In the genomic region with DNA sequence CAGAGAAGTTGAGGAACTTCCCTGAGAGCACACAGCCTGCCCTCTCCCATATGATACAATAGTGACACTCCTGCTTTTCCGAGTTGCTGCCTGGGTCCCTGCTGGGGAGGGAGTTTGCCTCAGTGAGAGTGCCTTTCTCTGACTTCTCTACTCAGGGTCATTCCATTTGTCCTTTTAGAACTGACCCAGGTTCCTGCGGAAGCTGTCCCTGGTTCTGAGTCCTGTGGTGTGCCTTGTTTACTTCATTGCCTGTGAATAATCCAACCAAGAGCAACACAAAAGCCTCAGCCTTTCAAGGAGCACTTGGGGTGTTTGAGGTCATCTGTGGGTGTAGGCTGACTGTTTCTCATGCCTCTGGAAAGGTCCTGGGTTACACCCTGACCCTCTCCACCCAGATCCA, we compare ENCODE assay signal across 17 cellular contexts. TPM values are rescaled to one million over a fixed set of nuclear protein-coding genes. Genes with fewer than 3 reads are reported as not detected.
DNase-seq lines count a peak whose midpoint lies in the region; ATAC-seq, FAIRE-seq and TF ChIP-seq lines count a peak whose summit lies in the region.
"Had no signal": no experiment of that assay in that cellular context is flagged by ENCODE, and none has a peak within 500 bp of the region (broad histone marks: within the 10 kb centered on the region; RNA-seq: fewer than 3 reads in every experiment).

No MANE protein-coding gene starts in this region.

- H3K27ac ChIP-seq in breast epithelium = no peak overlapping the region
- H3K27ac ChIP-seq in astrocyte (ENCODE audit: low read depth, low read length) = no peak overlapping the region
- peak overlapping the region in 2 of 3 donors; percentile 28 to 45 for H3K27ac ChIP-seq in right lobe of liver

- TF ChIP-seq CTCF in MCF 10A (IDR thresholded peaks at IDR 0.05; ENCODE audit: unreplicated experiment) (no peak), breast epithelium (IDR thresholded peaks at IDR 0.05) (no peak), astrocyte (IDR thresholded peaks at IDR 0.05; ENCODE audit: insufficient read depth, low read depth, low read length) (no peak), right lobe of liver (IDR thresholded peaks at IDR 0.05) (no peak)

- POLR2A ChIA-PET in MCF 10A (lab: Yijun Ruan, JAX) = interaction anchor here (0.8 to 1.1 kb wide), 2 partner anchors 33 to 34 kb away, joined by 3 to 4 read pairs; no protein-coding TSS in a partner anchor

- H3K36me3 ChIP-seq in breast epithelium (no peaks in the 10 kb centered on the region), astrocyte (ENCODE audit: insufficient read depth, low read length) (no peaks in the 10 kb centered on the region), right lobe of liver (peaks cover 0 to 24% (median 16%) of the 10 kb centered on the region in 4 donors)

- peak overlapping the region; percentile 83 for H3K27ac Mint-ChIP-seq in MCF 10A (ENCODE audit: low read depth, unreplicated experiment)
- H3K27ac Mint-ChIP-seq in astrocyte (ENCODE audit: unreplicated experiment) = peak overlapping the region; percentile 53

- intact Hi-C loops in MCF 10A (cut with micrococcal nuclease) (no loop called here), breast epithelium (cut with DNase I; ENCODE audit: low total_unique reads) (loop anchor here (1.0 kb wide), 1 partner anchor 39 kb away; no protein-coding TSS in a partner anchor), right lobe of liver (cut with DNase I) (loop anchor here in 1 of 2 donors (10.0 kb wide), 1 partner anchor 80 kb away; the partner anchor contains the start of gene SERPINA10)

- no peak for DNase-seq in MCF 10A (ENCODE audit: unreplicated experiment)
- DNase-seq in breast epithelium (ENCODE audit: low spot score in 2 of 2) = no peak
- no peak for DNase-seq in astrocyte (ENCODE audit: low read depth)
- DNase-seq in right lobe of liver = no peak
- DNase-seq in stimulated activated CD8-positive, alpha-beta memory T cell treated with anti-CD3 and anti-CD28 coated beads, Interleukin-4, amount 100 ng/mL, for 48 hours = peak; percentile 6
- DNase-seq in cerebellar cortex (ENCODE audit: low spot score) = no peak
- no peak for DNase-seq in NCI-H1436 (lab: John Stamatoyannopoulos, UW)
- DNase-seq: C1 segment of cervical spinal cord, GOT3, NCI-H1048, NCI-H2227 treated with DMSO at 0.1 percent for 48 hours, NCI-H526, SHP77 had no signal

- H3K9me3 ChIP-seq in breast epithelium (no peaks in the 10 kb centered on the region), astrocyte (ENCODE audit: insufficient read depth, low read depth, low read length) (no peaks in the 10 kb centered on the region), right lobe of liver (no peaks in the 10 kb centered on the region)

- H3K4me1 Mint-ChIP-seq in MCF 10A (ENCODE audit: insufficient read depth, unreplicated experiment) (peaks cover 20% of the 10 kb centered on the region), astrocyte (ENCODE audit: low read depth, unreplicated experiment) (peaks cover 14% of the 10 kb centered on the region)

- no peaks in the 10 kb centered on the region for H3K79me2 ChIP-seq in astrocyte (ENCODE audit: insufficient read depth, low read length)

- WGBS in right lobe of liver (ENCODE audit: insufficient coverage, low coverage, low lambda C conversion rate, missing lambda C conversion rate) = 100% methylated on average over 1 of the region's 2 CpGs

- H3K27me3 Mint-ChIP-seq in MCF 10A (ENCODE audit: insufficient read depth, unreplicated experiment) (no peaks in the 10 kb centered on the region), astrocyte (ENCODE audit: low read depth, unreplicated experiment) (peaks cover 16% of the 10 kb centered on the region)

- no peak overlapping the region for H3K9ac ChIP-seq in astrocyte (ENCODE audit: low read length)

- BruUV-seq in MCF 10A (replicated peaks; lab: Mats Ljungman, UMichigan) = no TSS peak

- H3K4me3 ChIP-seq in breast epithelium = no peak overlapping the region
- H3K4me3 ChIP-seq in astrocyte (ENCODE audit: insufficient read depth, low read depth, low read length) = no peak overlapping the region
- H3K4me3 ChIP-seq in right lobe of liver = no peak overlapping the region
- H3K4me3 ChIP-seq: GM12878 had no signal

- no peak for ATAC-seq in right lobe of liver
- no peak for ATAC-seq in GM18909 (IDR thresholded peaks at IDR 0.05; ENCODE audit: poor library complexity, unreplicated experiment)
- ATAC-seq: GM12878 had no signal

- H3K27me3 ChIP-seq in breast epithelium (no peaks in the 10 kb centered on the region), astrocyte (ENCODE audit: insufficient read depth, low read length) (no peaks in the 10 kb centered on the region), right lobe of liver (no peaks in the 10 kb centered on the region)

- H3K36me3 Mint-ChIP-seq in MCF 10A (ENCODE audit: insufficient read depth, unreplicated experiment) (no peaks in the 10 kb centered on the region), astrocyte (ENCODE audit: low read depth, unreplicated experiment) (peaks cover 3% of the 10 kb centered on the region)

- H3K9me3 Mint-ChIP-seq in MCF 10A (ENCODE audit: unreplicated experiment) = no peaks in the 10 kb centered on the region
- peaks cover 7% of the 10 kb centered on the region for H3K9me3 Mint-ChIP-seq in astrocyte (ENCODE audit: unreplicated experiment)

- no peak overlapping the region for H2AFZ ChIP-seq in astrocyte (ENCODE audit: low read depth, low read length)

- H3K4me1 ChIP-seq in breast epithelium (no peaks in the 10 kb centered on the region), astrocyte (ENCODE audit: insufficient read depth, low read length) (peaks cover 29% of the 10 kb centered on the region), right lobe of liver (no peaks in the 10 kb centered on the region)

- H3K4me2 ChIP-seq in astrocyte (ENCODE audit: low read length) = no peak overlapping the region

- H3K4me3 Mint-ChIP-seq in MCF 10A (ENCODE audit: unreplicated experiment) (peak overlapping the region; percentile 6), astrocyte (ENCODE audit: unreplicated experiment) (no peak overlapping the region)

- CTCF ChIA-PET in MCF 10A (lab: Yijun Ruan, JAX) = interaction anchor here (0.6 kb wide), 1 partner anchor 14 kb away, joined by 5 read pairs; the partner anchor contains the start of gene SERPINA1

- no peaks in the 10 kb centered on the region for H4K20me1 ChIP-seq in astrocyte (ENCODE audit: insufficient read depth, low read length)

- no peak for TF ChIP-seq POLR2A in breast epithelium (IDR thresholded peaks at IDR 0.05)
- no peak for TF ChIP-seq POLR2A in right lobe of liver (IDR thresholded peaks at IDR 0.05)

- no peak for FAIRE-seq in astrocyte (lab: Jason Lieb, UNC)
- FAIRE-seq: GM12878 had no signal

RNA-seq across cellular contexts. Expression of gene SERPINA2, which starts 8.3 kb away (rescaled TPM):
- not detected in 2 replicates for total RNA-seq in MCF 10A (2022)
- not detected for total RNA-seq in breast epithelium
- total RNA-seq in astrocyte = not detected in 2 replicates
- not detected for total RNA-seq in right lobe of liver
- total RNA-seq: A172, G401, GM12878 had no signal

RNA-seq across cellular contexts. Expression of gene SERPINA1, which starts 13.7 kb away (rescaled TPM):
- 38.1 and 42.5 TPM in 2 replicates for total RNA-seq in MCF 10A (2022)
- total RNA-seq in breast epithelium = 100 to 1,000 TPM in 1 of 3 donors, 10 to 100 TPM in 1, 1 to 10 TPM in 1; 7.5 to 200 (median 42.6) TPM
- total RNA-seq in astrocyte = 0.98 and 1.3 TPM in 2 replicates
- over 10,000 TPM; 18,575 to 39,670 (median 31,917) TPM for total RNA-seq in right lobe of liver
- total RNA-seq: G401 had no signal

RNA-seq across cellular contexts. Expression of gene SERPINA6, which starts 51.6 kb away (rescaled TPM):
- total RNA-seq in MCF 10A (2022) = not detected in 2 replicates
- 10 to 100 TPM in 1 of 3 donors, 1 to 10 TPM in 1, not detected in 1; 1.2 to 12.5 TPM for total RNA-seq in breast epithelium
- not detected in 2 replicates for total RNA-seq in astrocyte
- total RNA-seq in right lobe of liver = 100 to 1,000 TPM; 185 to 407 (median 236) TPM
- total RNA-seq: A172, G401 had no signal

Comparison
In these comparisons a context has a peak if more than half of its experiments do, and no peak if none do; other contexts are left out.
1. H3K27ac ChIP-seq: peak in right lobe of liver (2 of 3); none in breast epithelium (0 of 2) and astrocyte (single experiment).
2. RNA of gene SERPINA1, which starts 13.7 kb away (total RNA-seq): 18,575 to 39,670 TPM in right lobe of liver; 7.5 to 200 TPM in breast epithelium, 38.1 to 42.5 TPM in MCF 10A and 0.98 to 1.3 TPM in astrocyte; every median in the first group is over 10 times any median in the second.
3. RNA of gene SERPINA6, which starts 51.6 kb away (total RNA-seq): 185 to 407 TPM in right lobe of liver; 1.2 to 12.5 TPM in breast epithelium, not detected in MCF 10A and not detected in astrocyte; every median in the first group is over 10 times any median in the second.